Comparison of ENCODE assay signal across 29 cellular contexts in genomic region chr19:21260164-21260847, GRCh38.
"Had no signal": no experiment of that assay in that cellular context is flagged by ENCODE, and none has a peak within 500 bp of the region (broad histone marks: within the 10 kb centered on the region; RNA-seq: fewer than 3 reads in every experiment).

No MANE protein-coding gene starts in this region.

- H3K4me1 Mint-ChIP-seq: endodermal cell had no signal

- H3K9me3 ChIP-seq: colonic mucosa, esophagus muscularis mucosa, gastrocnemius medialis, heart left ventricle had no signal

- H3K4me3 Mint-ChIP-seq: dendritic cell treated with granulocyte-macrophage colony-stimulating factor and Interleukin-4, amounts not matched to agents 40 ng/mL and 50 ng/mL, for 4 days; effector memory CD8-positive, alpha-beta T cell; endodermal cell had no signal

- H3K27ac ChIP-seq: colonic mucosa, coronary artery, dorsolateral prefrontal cortex, epithelial cell of prostate, esophagus muscularis mucosa, esophagus squamous epithelium, foreskin keratinocyte, gastrocnemius medialis, gastroesophageal sphincter, heart left ventricle, heart right ventricle had no signal

- ATAC-seq: effector memory CD8-positive, alpha-beta T cell; esophagus mucosa; foreskin keratinocyte; gastrocnemius medialis; gastroesophageal sphincter; heart left ventricle; heart right ventricle had no signal

- H3K27me3 Mint-ChIP-seq: dendritic cell treated with granulocyte-macrophage colony-stimulating factor and Interleukin-4, amounts not matched to agents 40 ng/mL and 50 ng/mL, for 4 days had no signal

- DNase-seq: colonic mucosa; cortex of kidney; dermis blood vessel endothelial cell; dorsolateral prefrontal cortex; effector CD4-positive, alpha-beta T cell; effector CD8-positive, alpha-beta T cell; effector memory CD4-positive, alpha-beta T cell; effector memory CD8-positive, alpha-beta T cell; endodermal cell; erythroblast; esophagus squamous epithelium; foreskin fibroblast; foreskin keratinocyte; foreskin melanocyte; gastrocnemius medialis; glutamatergic neuron; head of caudate nucleus; heart left ventricle; heart right ventricle had no signal

- H3K4me3 ChIP-seq: colonic mucosa, coronary artery, dorsolateral prefrontal cortex, esophagus muscularis mucosa, esophagus squamous epithelium, gastrocnemius medialis, gastroesophageal sphincter, heart left ventricle, heart right ventricle had no signal

- FAIRE-seq: colon, endometrium, endothelial cell of umbilical vein, frontal cortex had no signal

- H3K4me1 ChIP-seq: colonic mucosa, esophagus muscularis mucosa, esophagus squamous epithelium, foreskin keratinocyte, gastrocnemius medialis, gastroesophageal sphincter, heart left ventricle, heart right ventricle had no signal

- H3K27me3 ChIP-seq: colonic mucosa, dorsolateral prefrontal cortex, esophagus muscularis mucosa, esophagus squamous epithelium, foreskin keratinocyte, gastrocnemius medialis, gastroesophageal sphincter, heart left ventricle, heart right ventricle had no signal

- H3K36me3 ChIP-seq: colonic mucosa, esophagus muscularis mucosa, esophagus squamous epithelium, gastrocnemius medialis, gastroesophageal sphincter, heart left ventricle, heart right ventricle had no signal

- H3K27ac Mint-ChIP-seq: dendritic cell treated with granulocyte-macrophage colony-stimulating factor and Interleukin-4, amounts not matched to agents 40 ng/mL and 50 ng/mL, for 4 days; effector memory CD8-positive, alpha-beta T cell; endodermal cell had no signal
